Comparison of ENCODE assay signal across 1 cellular context in genomic region chr5:127796207-127796606, GRCh38.
TF ChIP-seq lines count a peak whose summit lies in the region.

No MANE protein-coding gene starts in this region.

TF ChIP-seq in IMR-90, 13 proteins besides CTCF, POLR2A, EP300 and RAD21:
- no peak for TF ChIP-seq SMC3 (IDR thresholded peaks at IDR 0.05; ENCODE audit: low read depth, low read length)
